In the genomic region with DNA sequence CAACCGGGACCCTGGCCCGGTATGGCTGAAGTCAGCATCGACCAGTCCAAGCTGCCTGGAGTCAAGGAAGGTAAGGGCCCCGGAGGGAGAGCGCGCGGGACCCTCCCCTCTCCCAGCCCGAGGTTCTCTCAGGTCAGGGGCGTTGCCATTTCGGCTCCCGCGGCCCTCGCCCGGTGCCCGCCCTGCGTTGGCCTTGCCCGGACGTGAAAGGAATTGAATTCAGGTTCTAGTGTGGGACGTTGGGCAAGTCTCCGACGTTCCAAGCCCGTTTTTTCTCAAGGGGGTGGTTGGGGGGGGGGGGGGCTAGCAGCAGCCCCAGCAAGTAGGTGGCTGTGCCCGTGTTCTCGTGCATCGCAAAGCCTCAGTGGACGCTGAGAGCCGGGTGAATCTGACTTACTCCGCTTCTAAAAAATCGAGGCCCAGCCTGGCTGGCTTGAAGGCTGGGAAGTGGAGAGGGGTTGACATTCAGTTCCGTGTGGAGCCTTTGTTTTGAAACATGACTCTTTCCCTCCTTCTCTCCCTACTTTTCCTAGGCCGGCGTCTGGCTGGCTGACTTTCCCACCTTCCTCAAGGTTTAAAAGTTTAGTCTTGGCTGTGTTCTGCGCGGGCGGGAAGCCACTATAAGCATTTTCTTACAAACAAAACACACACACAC, we compare ENCODE assay signal across 1 cellular context.
TF ChIP-seq lines count a peak whose summit lies in the region.

No MANE protein-coding gene starts in this region.

TF ChIP-seq in WTC11, 78 proteins besides CTCF, POLR2A, EP300 and RAD21 (continued from another document and continues in another):
- TF ChIP-seq, protein P1, sequence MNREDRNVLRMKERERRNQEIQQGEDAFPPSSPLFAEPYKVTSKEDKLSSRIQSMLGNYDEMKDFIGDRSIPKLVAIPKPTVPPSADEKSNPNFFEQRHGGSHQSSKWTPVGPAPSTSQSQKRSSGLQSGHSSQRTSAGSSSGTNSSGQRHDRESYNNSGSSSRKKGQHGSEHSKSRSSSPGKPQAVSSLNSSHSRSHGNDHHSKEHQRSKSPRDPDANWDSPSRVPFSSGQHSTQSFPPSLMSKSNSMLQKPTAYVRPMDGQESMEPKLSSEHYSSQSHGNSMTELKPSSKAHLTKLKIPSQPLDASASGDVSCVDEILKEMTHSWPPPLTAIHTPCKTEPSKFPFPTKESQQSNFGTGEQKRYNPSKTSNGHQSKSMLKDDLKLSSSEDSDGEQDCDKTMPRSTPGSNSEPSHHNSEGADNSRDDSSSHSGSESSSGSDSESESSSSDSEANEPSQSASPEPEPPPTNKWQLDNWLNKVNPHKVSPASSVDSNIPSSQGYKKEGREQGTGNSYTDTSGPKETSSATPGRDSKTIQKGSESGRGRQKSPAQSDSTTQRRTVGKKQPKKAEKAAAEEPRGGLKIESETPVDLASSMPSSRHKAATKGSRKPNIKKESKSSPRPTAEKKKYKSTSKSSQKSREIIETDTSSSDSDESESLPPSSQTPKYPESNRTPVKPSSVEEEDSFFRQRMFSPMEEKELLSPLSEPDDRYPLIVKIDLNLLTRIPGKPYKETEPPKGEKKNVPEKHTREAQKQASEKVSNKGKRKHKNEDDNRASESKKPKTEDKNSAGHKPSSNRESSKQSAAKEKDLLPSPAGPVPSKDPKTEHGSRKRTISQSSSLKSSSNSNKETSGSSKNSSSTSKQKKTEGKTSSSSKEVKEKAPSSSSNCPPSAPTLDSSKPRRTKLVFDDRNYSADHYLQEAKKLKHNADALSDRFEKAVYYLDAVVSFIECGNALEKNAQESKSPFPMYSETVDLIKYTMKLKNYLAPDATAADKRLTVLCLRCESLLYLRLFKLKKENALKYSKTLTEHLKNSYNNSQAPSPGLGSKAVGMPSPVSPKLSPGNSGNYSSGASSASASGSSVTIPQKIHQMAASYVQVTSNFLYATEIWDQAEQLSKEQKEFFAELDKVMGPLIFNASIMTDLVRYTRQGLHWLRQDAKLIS (CRISPR knock-in tag; IDR thresholded peaks at IDR 0.05; ENCODE audit: borderline replicate concordance): no peak
- no peak for TF ChIP-seq ZNF671 (CRISPR knock-in tag; IDR thresholded peaks at IDR 0.05)
- TF ChIP-seq SP1 (CRISPR knock-in tag; conservative IDR thresholded peaks at IDR 0.05): no peak
- TF ChIP-seq, protein P2, sequence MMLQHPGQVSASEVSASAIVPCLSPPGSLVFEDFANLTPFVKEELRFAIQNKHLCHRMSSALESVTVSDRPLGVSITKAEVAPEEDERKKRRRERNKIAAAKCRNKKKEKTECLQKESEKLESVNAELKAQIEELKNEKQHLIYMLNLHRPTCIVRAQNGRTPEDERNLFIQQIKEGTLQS (CRISPR knock-in tag; conservative IDR thresholded peaks at IDR 0.05): no peak
- TF ChIP-seq, protein P3, sequence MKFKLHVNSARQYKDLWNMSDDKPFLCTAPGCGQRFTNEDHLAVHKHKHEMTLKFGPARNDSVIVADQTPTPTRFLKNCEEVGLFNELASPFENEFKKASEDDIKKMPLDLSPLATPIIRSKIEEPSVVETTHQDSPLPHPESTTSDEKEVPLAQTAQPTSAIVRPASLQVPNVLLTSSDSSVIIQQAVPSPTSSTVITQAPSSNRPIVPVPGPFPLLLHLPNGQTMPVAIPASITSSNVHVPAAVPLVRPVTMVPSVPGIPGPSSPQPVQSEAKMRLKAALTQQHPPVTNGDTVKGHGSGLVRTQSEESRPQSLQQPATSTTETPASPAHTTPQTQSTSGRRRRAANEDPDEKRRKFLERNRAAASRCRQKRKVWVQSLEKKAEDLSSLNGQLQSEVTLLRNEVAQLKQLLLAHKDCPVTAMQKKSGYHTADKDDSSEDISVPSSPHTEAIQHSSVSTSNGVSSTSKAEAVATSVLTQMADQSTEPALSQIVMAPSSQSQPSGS (CRISPR knock-in tag; IDR thresholded peaks at IDR 0.05; ENCODE audit: borderline replicate concordance, low read depth): no peak
- TF ChIP-seq, protein P4, sequence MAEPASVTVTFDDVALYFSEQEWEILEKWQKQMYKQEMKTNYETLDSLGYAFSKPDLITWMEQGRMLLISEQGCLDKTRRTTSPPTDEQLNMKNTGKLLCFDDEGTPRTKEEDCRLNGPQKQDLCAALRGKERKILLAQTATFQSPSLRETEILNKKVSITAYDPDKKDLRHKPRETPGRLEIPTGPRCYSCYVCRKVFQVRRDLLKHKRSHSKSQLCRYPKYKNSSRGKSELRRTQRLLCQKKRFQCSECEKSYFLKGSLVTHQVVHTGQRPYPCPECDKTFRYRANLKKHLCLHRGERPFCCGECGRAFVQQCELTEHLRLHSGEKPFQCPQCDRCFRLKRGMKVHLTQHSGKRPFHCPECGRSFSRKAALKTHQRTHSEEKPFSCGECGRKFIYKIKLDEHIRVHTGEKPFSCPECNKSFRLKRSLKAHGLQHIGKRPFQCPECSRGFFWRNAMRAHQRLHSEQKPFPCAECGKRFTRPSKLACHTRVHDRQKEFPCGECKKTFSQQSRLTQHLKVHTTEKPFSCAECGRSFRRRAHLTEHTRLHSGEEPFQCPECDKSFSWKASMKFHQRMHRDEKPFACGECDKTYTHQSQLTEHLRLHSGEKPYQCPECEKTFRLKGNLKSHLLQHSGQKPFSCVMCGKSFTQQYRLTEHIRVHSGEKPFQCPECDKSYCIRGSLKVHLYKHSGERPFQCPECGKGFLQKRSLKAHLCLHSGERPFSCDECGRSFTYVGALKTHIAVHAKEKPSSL (CRISPR knock-in tag; conservative IDR thresholded peaks at IDR 0.05): no peak
- TF ChIP-seq ZNF219 (CRISPR knock-in tag; IDR thresholded peaks at IDR 0.05; ENCODE audit: borderline replicate concordance): no peak
- TF ChIP-seq CREB1 (CRISPR knock-in tag; IDR thresholded peaks at IDR 0.05): no peak
- TF ChIP-seq, protein P5, sequence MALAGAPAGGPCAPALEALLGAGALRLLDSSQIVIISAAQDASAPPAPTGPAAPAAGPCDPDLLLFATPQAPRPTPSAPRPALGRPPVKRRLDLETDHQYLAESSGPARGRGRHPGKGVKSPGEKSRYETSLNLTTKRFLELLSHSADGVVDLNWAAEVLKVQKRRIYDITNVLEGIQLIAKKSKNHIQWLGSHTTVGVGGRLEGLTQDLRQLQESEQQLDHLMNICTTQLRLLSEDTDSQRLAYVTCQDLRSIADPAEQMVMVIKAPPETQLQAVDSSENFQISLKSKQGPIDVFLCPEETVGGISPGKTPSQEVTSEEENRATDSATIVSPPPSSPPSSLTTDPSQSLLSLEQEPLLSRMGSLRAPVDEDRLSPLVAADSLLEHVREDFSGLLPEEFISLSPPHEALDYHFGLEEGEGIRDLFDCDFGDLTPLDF (CRISPR knock-in tag; IDR thresholded peaks at IDR 0.05): 0 out of 2 replicates have a peak, but pooled peaks have one; percentile 56
- no peak for TF ChIP-seq SMAD3 (CRISPR knock-in tag; IDR thresholded peaks at IDR 0.05; ENCODE audit: borderline replicate concordance)
- no peak for TF ChIP-seq ETV6 (CRISPR knock-in tag; IDR thresholded peaks at IDR 0.05)
- TF ChIP-seq, protein P6, sequence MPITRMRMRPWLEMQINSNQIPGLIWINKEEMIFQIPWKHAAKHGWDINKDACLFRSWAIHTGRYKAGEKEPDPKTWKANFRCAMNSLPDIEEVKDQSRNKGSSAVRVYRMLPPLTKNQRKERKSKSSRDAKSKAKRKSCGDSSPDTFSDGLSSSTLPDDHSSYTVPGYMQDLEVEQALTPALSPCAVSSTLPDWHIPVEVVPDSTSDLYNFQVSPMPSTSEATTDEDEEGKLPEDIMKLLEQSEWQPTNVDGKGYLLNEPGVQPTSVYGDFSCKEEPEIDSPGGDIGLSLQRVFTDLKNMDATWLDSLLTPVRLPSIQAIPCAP (CRISPR knock-in tag; IDR thresholded peaks at IDR 0.05): no peak
- TF ChIP-seq, protein P7, sequence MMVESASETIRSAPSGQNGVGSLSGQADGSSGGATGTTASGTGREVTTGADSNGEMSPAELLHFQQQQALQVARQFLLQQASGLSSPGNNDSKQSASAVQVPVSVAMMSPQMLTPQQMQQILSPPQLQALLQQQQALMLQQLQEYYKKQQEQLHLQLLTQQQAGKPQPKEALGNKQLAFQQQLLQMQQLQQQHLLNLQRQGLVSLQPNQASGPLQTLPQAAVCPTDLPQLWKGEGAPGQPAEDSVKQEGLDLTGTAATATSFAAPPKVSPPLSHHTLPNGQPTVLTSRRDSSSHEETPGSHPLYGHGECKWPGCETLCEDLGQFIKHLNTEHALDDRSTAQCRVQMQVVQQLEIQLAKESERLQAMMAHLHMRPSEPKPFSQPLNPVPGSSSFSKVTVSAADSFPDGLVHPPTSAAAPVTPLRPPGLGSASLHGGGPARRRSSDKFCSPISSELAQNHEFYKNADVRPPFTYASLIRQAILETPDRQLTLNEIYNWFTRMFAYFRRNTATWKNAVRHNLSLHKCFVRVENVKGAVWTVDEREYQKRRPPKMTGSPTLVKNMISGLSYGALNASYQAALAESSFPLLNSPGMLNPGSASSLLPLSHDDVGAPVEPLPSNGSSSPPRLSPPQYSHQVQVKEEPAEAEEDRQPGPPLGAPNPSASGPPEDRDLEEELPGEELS (CRISPR knock-in tag; IDR thresholded peaks at IDR 0.05): no peak
- TF ChIP-seq, protein P8, sequence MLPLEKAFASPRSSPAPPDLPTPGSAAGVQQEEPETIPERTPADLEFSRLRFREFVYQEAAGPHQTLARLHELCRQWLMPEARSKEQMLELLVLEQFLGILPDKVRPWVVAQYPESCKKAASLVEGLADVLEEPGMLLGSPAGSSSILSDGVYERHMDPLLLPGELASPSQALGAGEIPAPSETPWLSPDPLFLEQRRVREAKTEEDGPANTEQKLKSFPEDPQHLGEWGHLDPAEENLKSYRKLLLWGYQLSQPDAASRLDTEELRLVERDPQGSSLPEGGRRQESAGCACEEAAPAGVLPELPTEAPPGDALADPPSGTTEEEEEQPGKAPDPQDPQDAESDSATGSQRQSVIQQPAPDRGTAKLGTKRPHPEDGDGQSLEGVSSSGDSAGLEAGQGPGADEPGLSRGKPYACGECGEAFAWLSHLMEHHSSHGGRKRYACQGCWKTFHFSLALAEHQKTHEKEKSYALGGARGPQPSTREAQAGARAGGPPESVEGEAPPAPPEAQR (CRISPR knock-in tag; IDR thresholded peaks at IDR 0.05): no peak
- no peak for TF ChIP-seq TEAD1 (CRISPR knock-in tag; IDR thresholded peaks at IDR 0.05)
- TF ChIP-seq, protein P9, sequence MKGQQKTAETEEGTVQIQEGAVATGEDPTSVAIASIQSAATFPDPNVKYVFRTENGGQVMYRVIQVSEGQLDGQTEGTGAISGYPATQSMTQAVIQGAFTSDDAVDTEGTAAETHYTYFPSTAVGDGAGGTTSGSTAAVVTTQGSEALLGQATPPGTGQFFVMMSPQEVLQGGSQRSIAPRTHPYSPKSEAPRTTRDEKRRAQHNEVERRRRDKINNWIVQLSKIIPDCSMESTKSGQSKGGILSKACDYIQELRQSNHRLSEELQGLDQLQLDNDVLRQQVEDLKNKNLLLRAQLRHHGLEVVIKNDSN (CRISPR knock-in tag; IDR thresholded peaks at IDR 0.05): peak; percentile 37; the same call in 1 of the 2 replicates
- TF ChIP-seq, protein P10, sequence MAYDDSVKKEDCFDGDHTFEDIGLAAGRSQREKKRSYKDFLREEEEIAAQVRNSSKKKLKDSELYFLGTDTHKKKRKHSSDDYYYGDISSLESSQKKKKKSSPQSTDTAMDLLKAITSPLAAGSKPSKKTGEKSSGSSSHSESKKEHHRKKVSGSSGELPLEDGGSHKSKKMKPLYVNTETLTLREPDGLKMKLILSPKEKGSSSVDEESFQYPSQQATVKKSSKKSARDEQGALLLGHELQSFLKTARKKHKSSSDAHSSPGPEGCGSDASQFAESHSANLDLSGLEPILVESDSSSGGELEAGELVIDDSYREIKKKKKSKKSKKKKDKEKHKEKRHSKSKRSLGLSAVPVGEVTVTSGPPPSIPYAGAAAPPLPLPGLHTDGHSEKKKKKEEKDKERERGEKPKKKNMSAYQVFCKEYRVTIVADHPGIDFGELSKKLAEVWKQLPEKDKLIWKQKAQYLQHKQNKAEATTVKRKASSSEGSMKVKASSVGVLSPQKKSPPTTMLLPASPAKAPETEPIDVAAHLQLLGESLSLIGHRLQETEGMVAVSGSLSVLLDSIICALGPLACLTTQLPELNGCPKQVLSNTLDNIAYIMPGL (CRISPR knock-in tag; IDR thresholded peaks at IDR 0.05): peak; percentile 15
- no peak for TF ChIP-seq ZNF317 (CRISPR knock-in tag; IDR thresholded peaks at IDR 0.05; ENCODE audit: borderline replicate concordance, low read depth)
- TF ChIP-seq, protein P11, sequence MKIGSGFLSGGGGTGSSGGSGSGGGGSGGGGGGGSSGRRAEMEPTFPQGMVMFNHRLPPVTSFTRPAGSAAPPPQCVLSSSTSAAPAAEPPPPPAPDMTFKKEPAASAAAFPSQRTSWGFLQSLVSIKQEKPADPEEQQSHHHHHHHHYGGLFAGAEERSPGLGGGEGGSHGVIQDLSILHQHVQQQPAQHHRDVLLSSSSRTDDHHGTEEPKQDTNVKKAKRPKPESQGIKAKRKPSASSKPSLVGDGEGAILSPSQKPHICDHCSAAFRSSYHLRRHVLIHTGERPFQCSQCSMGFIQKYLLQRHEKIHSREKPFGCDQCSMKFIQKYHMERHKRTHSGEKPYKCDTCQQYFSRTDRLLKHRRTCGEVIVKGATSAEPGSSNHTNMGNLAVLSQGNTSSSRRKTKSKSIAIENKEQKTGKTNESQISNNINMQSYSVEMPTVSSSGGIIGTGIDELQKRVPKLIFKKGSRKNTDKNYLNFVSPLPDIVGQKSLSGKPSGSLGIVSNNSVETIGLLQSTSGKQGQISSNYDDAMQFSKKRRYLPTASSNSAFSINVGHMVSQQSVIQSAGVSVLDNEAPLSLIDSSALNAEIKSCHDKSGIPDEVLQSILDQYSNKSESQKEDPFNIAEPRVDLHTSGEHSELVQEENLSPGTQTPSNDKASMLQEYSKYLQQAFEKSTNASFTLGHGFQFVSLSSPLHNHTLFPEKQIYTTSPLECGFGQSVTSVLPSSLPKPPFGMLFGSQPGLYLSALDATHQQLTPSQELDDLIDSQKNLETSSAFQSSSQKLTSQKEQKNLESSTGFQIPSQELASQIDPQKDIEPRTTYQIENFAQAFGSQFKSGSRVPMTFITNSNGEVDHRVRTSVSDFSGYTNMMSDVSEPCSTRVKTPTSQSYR (CRISPR knock-in tag; IDR thresholded peaks at IDR 0.05): no peak
- no peak for TF ChIP-seq ZNF416 (CRISPR knock-in tag; IDR thresholded peaks at IDR 0.05)
- no peak for TF ChIP-seq RORB (CRISPR knock-in tag; IDR thresholded peaks at IDR 0.05)
- no peak for TF ChIP-seq PRRX2 (CRISPR knock-in tag; IDR thresholded peaks at IDR 0.05)
- TF ChIP-seq, protein P12, sequence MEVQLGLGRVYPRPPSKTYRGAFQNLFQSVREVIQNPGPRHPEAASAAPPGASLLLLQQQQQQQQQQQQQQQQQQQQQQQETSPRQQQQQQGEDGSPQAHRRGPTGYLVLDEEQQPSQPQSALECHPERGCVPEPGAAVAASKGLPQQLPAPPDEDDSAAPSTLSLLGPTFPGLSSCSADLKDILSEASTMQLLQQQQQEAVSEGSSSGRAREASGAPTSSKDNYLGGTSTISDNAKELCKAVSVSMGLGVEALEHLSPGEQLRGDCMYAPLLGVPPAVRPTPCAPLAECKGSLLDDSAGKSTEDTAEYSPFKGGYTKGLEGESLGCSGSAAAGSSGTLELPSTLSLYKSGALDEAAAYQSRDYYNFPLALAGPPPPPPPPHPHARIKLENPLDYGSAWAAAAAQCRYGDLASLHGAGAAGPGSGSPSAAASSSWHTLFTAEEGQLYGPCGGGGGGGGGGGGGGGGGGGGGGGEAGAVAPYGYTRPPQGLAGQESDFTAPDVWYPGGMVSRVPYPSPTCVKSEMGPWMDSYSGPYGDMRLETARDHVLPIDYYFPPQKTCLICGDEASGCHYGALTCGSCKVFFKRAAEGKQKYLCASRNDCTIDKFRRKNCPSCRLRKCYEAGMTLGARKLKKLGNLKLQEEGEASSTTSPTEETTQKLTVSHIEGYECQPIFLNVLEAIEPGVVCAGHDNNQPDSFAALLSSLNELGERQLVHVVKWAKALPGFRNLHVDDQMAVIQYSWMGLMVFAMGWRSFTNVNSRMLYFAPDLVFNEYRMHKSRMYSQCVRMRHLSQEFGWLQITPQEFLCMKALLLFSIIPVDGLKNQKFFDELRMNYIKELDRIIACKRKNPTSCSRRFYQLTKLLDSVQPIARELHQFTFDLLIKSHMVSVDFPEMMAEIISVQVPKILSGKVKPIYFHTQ (CRISPR knock-in tag; IDR thresholded peaks at IDR 0.05): no peak
- TF ChIP-seq, protein P13, sequence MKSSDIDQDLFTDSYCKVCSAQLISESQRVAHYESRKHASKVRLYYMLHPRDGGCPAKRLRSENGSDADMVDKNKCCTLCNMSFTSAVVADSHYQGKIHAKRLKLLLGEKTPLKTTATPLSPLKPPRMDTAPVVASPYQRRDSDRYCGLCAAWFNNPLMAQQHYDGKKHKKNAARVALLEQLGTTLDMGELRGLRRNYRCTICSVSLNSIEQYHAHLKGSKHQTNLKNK (CRISPR knock-in tag; IDR thresholded peaks at IDR 0.05): no peak
- 0 out of 2 replicates have a peak, but pooled peaks have one; percentile 58 for TF ChIP-seq RELA (CRISPR knock-in tag; IDR thresholded peaks at IDR 0.05; ENCODE audit: borderline replicate concordance)
